Comparison of ENCODE assay signal across 8 cellular contexts in genomic region chrX:48695524-48695875, GRCh38. TPM values are rescaled to one million over a fixed set of nuclear protein-coding genes. Genes with fewer than 3 reads are reported as not detected.
DNase-seq lines count a peak whose midpoint lies in the region; ATAC-seq and TF ChIP-seq lines count a peak whose summit lies in the region.

No MANE protein-coding gene starts in this region.

- 0 out of 2 replicates have a peak overlapping the region, but pooled peaks have one; percentile 46 for H2AFZ ChIP-seq in OCI-LY3 (ENCODE audit: low read depth, low read length)

- peak overlapping the region; percentile 91 for H3K9ac ChIP-seq in OCI-LY3 (ENCODE audit: low read length)

- no peaks in the 10 kb centered on the region for H3K27me3 Mint-ChIP-seq in effector memory CD8-positive, alpha-beta T cell

- peak overlapping the region; percentile 95 to 99 for H3K27ac Mint-ChIP-seq in effector memory CD8-positive, alpha-beta T cell

- H3K9me3 ChIP-seq in OCI-LY3 (ENCODE audit: insufficient read depth, low read length), result no peaks in the 10 kb centered on the region
- H3K9me3 ChIP-seq in ovary, result no peaks in the 10 kb centered on the region
- no peaks in the 10 kb centered on the region for H3K9me3 ChIP-seq in mucosa of descending colon

- DNase-seq in EL (peak; percentile 4), ovary (no peak), mucosa of descending colon (no peak), AML-193 (lab: John Stamatoyannopoulos, UW) (no peak), GM13976 (ENCODE audit: low spot score) (no peak), KG1 (lab: John Stamatoyannopoulos, UW) (no peak)
- no peak for DNase-seq in effector memory CD8-positive, alpha-beta T cell

- H3K36me3 ChIP-seq in OCI-LY3 (replicated peaks; ENCODE audit: low read depth, low read length), result peaks cover 16% of the 10 kb centered on the region
- no peaks in the 10 kb centered on the region for H3K36me3 ChIP-seq in ovary
- H3K36me3 ChIP-seq in mucosa of descending colon (ENCODE audit: low read depth), result peaks cover 3% of the 10 kb centered on the region

- H3K4me3 ChIP-seq in OCI-LY3 (ENCODE audit: low read length), result peak overlapping the region; percentile 100
- H3K4me3 ChIP-seq in ovary, result peak overlapping the region; percentile 57
- no peak overlapping the region for H3K4me3 ChIP-seq in mucosa of descending colon

- no peaks in the 10 kb centered on the region for H3K9me3 Mint-ChIP-seq in effector memory CD8-positive, alpha-beta T cell

- H3K4me3 Mint-ChIP-seq in effector memory CD8-positive, alpha-beta T cell, result peak overlapping the region; percentile 94 to 95

- TF ChIP-seq EP300 in ovary (IDR thresholded peaks at IDR 0.05), result no peak

- peaks cover 14% of the 10 kb centered on the region for H3K4me1 ChIP-seq in OCI-LY3 (ENCODE audit: low read length)
- no peaks in the 10 kb centered on the region for H3K4me1 ChIP-seq in ovary (ENCODE audit: insufficient read depth)
- peaks cover 4% of the 10 kb centered on the region for H3K4me1 ChIP-seq in mucosa of descending colon (ENCODE audit: low read depth)

- intact Hi-C loops in ovary (cut with DNase I), result no loop called here
- intact Hi-C loops in mucosa of descending colon (cut with DNase I, micrococcal nuclease), result no loop called here

- no peaks in the 10 kb centered on the region for H4K20me1 ChIP-seq in OCI-LY3 (ENCODE audit: insufficient read depth, low read length)

- H3K36me3 Mint-ChIP-seq in effector memory CD8-positive, alpha-beta T cell (ENCODE audit: insufficient read depth), result peaks cover 45% of the 10 kb centered on the region

- peaks cover 42% of the 10 kb centered on the region for H3K79me2 ChIP-seq in OCI-LY3 (ENCODE audit: low read length)

- H3K27ac ChIP-seq in OCI-LY3 (ENCODE audit: low read length), result no peak overlapping the region
- peak overlapping the region in 1 of 2 donors; percentile 54 for H3K27ac ChIP-seq in ovary

- no peak for TF ChIP-seq POLR2A in ovary (IDR thresholded peaks at IDR 0.05)

- TF ChIP-seq CTCF in OCI-LY3 (IDR thresholded peaks at IDR 0.05; ENCODE audit: low read depth, low read length) (no peak), ovary (IDR thresholded peaks at IDR 0.05) (no peak), mucosa of descending colon (IDR thresholded peaks at IDR 0.05) (no peak), GM13976 (IDR thresholded peaks at IDR 0.05; ENCODE audit: borderline replicate concordance, control extremely low read depth, extremely low read depth, insufficient read depth, missing control alignments) (no peak)

- 41 to 64% (median 52%) methylated on average over 14 of the region's 14 CpGs for WGBS in ovary, 3 donors

- H3K27me3 ChIP-seq in OCI-LY3 (ENCODE audit: low read depth, low read length) (no peaks in the 10 kb centered on the region), ovary (no peaks in the 10 kb centered on the region)

- H3K4me1 Mint-ChIP-seq in effector memory CD8-positive, alpha-beta T cell (ENCODE audit: low read depth in 2 of 2), result peaks cover 18 to 19% of the 10 kb centered on the region in 2 donors

- peak overlapping the region; percentile 100 for H3K4me2 ChIP-seq in OCI-LY3 (ENCODE audit: low read length)

- ATAC-seq in effector memory CD8-positive, alpha-beta T cell (replicated peaks), result no peak
- ATAC-seq in mucosa of descending colon, result no peak

- in situ Hi-C loops in GM13976 (cut with MboI; ENCODE audit: low sequenced_read_pairs, unreplicated experiment), result no loop called here

RNA-seq across cellular contexts. Expression of gene SUV39H1, which starts 1.0 kb away (rescaled TPM):
- total RNA-seq in ovary (1 to 10 TPM; 3.2 to 7.7 (median 5.2) TPM), mucosa of descending colon (1 to 10 TPM; 3.4 to 6.2 (median 3.7) TPM)
- polyA plus RNA-seq in ovary, result 1 to 10 TPM; 3.5 to 5.6 TPM

RNA-seq across cellular contexts. Expression of gene WAS, which starts 11.9 kb away (rescaled TPM):
- total RNA-seq in ovary, result 1 to 10 TPM in 6 of 7 donors, under 1 TPM in 1; 0.95 to 7.7 (median 3.1) TPM
- 1 to 10 TPM; 1.3 to 3.2 TPM for polyA plus RNA-seq in ovary
- total RNA-seq in mucosa of descending colon, result 1 to 10 TPM; 4.4 to 8.6 (median 5.3) TPM
